In the genomic region with DNA sequence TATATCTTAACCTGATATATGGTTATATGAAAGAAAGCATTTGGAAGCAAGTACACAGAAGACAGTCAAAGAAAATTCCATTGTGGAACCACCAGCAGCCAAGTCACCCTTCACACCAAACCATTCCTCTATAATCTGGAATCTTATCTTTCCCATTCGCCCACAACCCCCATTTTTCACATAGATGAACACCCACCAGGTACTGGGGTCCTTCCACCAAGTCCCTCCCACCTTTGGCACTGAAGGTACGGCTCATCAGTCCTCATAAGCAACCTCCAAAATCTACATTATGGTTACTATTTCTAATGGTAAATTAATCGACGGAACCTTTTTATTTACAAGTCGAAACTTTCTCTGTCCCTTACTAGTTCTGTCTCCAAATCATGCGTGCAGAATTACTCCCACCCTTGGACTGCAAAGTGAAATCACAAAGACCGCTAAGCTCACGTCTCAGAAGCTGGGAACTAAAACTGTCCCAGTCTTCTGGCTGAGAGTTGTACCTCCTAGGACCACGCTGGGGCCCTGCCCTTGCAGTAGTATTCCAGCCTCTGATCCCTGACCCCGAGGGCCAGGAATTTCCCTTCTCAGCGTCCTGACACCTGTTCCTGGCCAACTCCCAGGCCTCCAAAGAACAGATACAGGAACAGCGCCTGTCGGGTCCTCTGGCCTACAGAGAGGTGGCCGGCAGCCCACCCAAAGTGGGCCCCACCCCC, we compare ENCODE assay signal across 8 cellular contexts. TPM values are rescaled to one million over a fixed set of nuclear protein-coding genes. Genes with fewer than 3 reads are reported as not detected.
A peak's percentile ranks its signal among the peaks of the same experiment; 100 is the strongest.
DNase-seq lines count a peak whose midpoint lies in the region; ATAC-seq and TF ChIP-seq lines count a peak whose summit lies in the region.

No MANE protein-coding gene starts in this region.

- H3K4me3 Mint-ChIP-seq in naive B cell, result peak overlapping the region; percentile 84 to 93 (median 88)

- H3K27me3 Mint-ChIP-seq in naive B cell, result peaks cover 0 to 7% (median 0%) of the 10 kb centered on the region in 3 donors

- H4K20me1 ChIP-seq in BLaER1, result peaks cover 48% of the 10 kb centered on the region

- peaks cover 0 to 6% of the 10 kb centered on the region in 2 donors for H3K36me3 Mint-ChIP-seq in naive B cell

- peak; percentile 5 for ATAC-seq in GM19023 (IDR thresholded peaks at IDR 0.05; ENCODE audit: unreplicated experiment)
- peak; percentile 12 for ATAC-seq in HG03159 (IDR thresholded peaks at IDR 0.05; ENCODE audit: unreplicated experiment)
- ATAC-seq in naive B cell (ENCODE audit: low read depth in 2 of 2), result peak in 1 of 2 donors; percentile 0

- H3K9me3 Mint-ChIP-seq in naive B cell, result no peaks in the 10 kb centered on the region

- H3K4me1 ChIP-seq in BLaER1 (peaks cover 19% of the 10 kb centered on the region), SJSA1 (replicated peaks) (peaks cover 16% of the 10 kb centered on the region)

- peak overlapping the region; percentile 93 for H3K4me3 ChIP-seq in BLaER1
- peak overlapping the region; percentile 89 for H3K4me3 ChIP-seq in SJSA1
- H3K4me3 ChIP-seq in epithelial cell of proximal tubule (ENCODE audit: low read depth, low read length), result peak overlapping the region; percentile 91

- peaks cover 7 to 33% (median 11%) of the 10 kb centered on the region in 3 donors for H3K4me1 Mint-ChIP-seq in naive B cell

- H3K36me3 ChIP-seq in BLaER1, result peaks cover 38% of the 10 kb centered on the region
- peaks cover 38% of the 10 kb centered on the region for H3K36me3 ChIP-seq in SJSA1

- H3K9me3 ChIP-seq in BLaER1 (no peaks in the 10 kb centered on the region), SJSA1 (replicated peaks) (peaks cover 3% of the 10 kb centered on the region; the same call in 1 of the 2 replicates)

- DNase-seq in SJSA1 (ENCODE audit: low read depth in 1 of 2, low spot score in 2 of 2), result no peak
- no peak for DNase-seq in epithelial cell of proximal tubule (ENCODE audit: low read depth)
- DNase-seq in naive B cell, result no peak
- DNase-seq in NCI-H2171 (lab: John Stamatoyannopoulos, UW), result no peak
- DNase-seq in effector CD4-positive, alpha-beta T cell, result no peak

- H3K27ac Mint-ChIP-seq in naive B cell, result peak overlapping the region; percentile 28 to 87 (median 66)

- H3K27ac ChIP-seq in BLaER1 (peak overlapping the region; percentile 93), SJSA1 (peak overlapping the region; percentile 62)

- H3K9ac ChIP-seq in BLaER1, result peak overlapping the region; percentile 94

- H3K4me2 ChIP-seq in BLaER1, result peak overlapping the region; percentile 88

- no peak for TF ChIP-seq CTCF in epithelial cell of proximal tubule (conservative IDR thresholded peaks at IDR 0.05; ENCODE audit: low read depth, low read length)

- H3K27me3 ChIP-seq in BLaER1 (no peaks in the 10 kb centered on the region), SJSA1 (replicated peaks) (no peaks in the 10 kb centered on the region)

RNA-seq across cellular contexts. Expression of a gene that starts 0.7 kb away (rescaled TPM):
- total RNA-seq in SJSA1 (2014; rRNA removed; shearing (Covaris generic)), result 92.2 and 122 TPM in 2 replicates
- 104 and 171 TPM in 2 replicates for total RNA-seq in epithelial cell of proximal tubule
- 10 to 100 TPM; 58.1 to 77.6 (median 67.1) TPM for polyA plus RNA-seq in naive B cell (ENCODE audit: low read depth in 6 of 6)
